Comparison of ENCODE assay signal across 17 cellular contexts in genomic region chr11:129287920-129288319, GRCh38.
DNase-seq lines count a peak whose midpoint lies in the region; ATAC-seq and TF ChIP-seq lines count a peak whose summit lies in the region.
"Had no signal": no experiment of that assay in that cellular context is flagged by ENCODE, and none has a peak within 500 bp of the region (broad histone marks: within the 10 kb centered on the region; RNA-seq: fewer than 3 reads in every experiment).

No MANE protein-coding gene starts in this region.

- intact Hi-C loops in upper lobe of right lung (cut with DNase I), result no loop called here
- intact Hi-C loops in spleen (cut with DNase I; ENCODE audit: low total_unique reads), result no loop called here

- no peak overlapping the region for H3K23ac ChIP-seq in mesenchymal stem cell (ENCODE audit: low read length in 2 of 2)

- no peaks in the 10 kb centered on the region for H3K9me3 Mint-ChIP-seq in nephron
- H3K9me3 Mint-ChIP-seq: CD14-positive monocyte, GM23338 had no signal

- H3K18ac ChIP-seq in mesenchymal stem cell (ENCODE audit: low read depth in 1 of 2, low read length in 2 of 2), result no peak overlapping the region

- no peak overlapping the region for H3K4me3 ChIP-seq in mesenchymal stem cell (ENCODE audit: insufficient read depth in 1 of 2, low read depth in 1 of 2, low read length in 2 of 2)
- no peak overlapping the region for H3K4me3 ChIP-seq in upper lobe of right lung
- H3K4me3 ChIP-seq in spleen, result no peak overlapping the region
- H3K4me3 ChIP-seq: BLaER1, GM23338 had no signal

- no peak overlapping the region for H3K27ac ChIP-seq in mesenchymal stem cell (ENCODE audit: low read length, poor library complexity, severe bottlenecking)
- H3K27ac ChIP-seq in upper lobe of right lung, result no peak overlapping the region
- no peak overlapping the region for H3K27ac ChIP-seq in spleen
- H3K27ac ChIP-seq: 22Rv1, BLaER1 had no signal

- H2AFZ ChIP-seq in mesenchymal stem cell (ENCODE audit: low read depth, low read length), result no peak overlapping the region
- H2AFZ ChIP-seq: GM23338 had no signal

- DNase-seq in NCI-H510A treated with DMSO at 0.1 percent for 48 hours (lab: John Stamatoyannopoulos, UW), result peak; percentile 44
- DNase-seq in NCI-H510A (lab: John Stamatoyannopoulos, UW), result no peak
- peak; percentile 9 for DNase-seq in mesenchymal stem cell
- DNase-seq in upper lobe of right lung, result no peak
- DNase-seq in NCI-H748 (lab: John Stamatoyannopoulos, UW; ENCODE audit: unreplicated experiment), result no peak
- DNase-seq in spleen, result no peak
- DNase-seq: Calu3; CD4-positive, alpha-beta memory T cell; DMS79 treated with DMSO at 0.1 percent for 48 hours; GF-D8; HCEC 1CT had no signal

- H3K4me2 ChIP-seq in mesenchymal stem cell (ENCODE audit: low read length, poor library complexity, severe bottlenecking), result no peak overlapping the region
- H3K4me2 ChIP-seq: BLaER1, GM23338 had no signal

- H3K4ac ChIP-seq in mesenchymal stem cell (ENCODE audit: low read depth in 1 of 2, low read length in 2 of 2), result no peak overlapping the region

- ATAC-seq in upper lobe of right lung (peak; percentile 57), GM21423 (IDR thresholded peaks at IDR 0.05; ENCODE audit: unreplicated experiment) (no peak)
- ATAC-seq: GM23338 had no signal

- no peak for TF ChIP-seq POLR2A in spleen (IDR thresholded peaks at IDR 0.05)

- no peaks in the 10 kb centered on the region for H3K36me3 Mint-ChIP-seq in nephron (ENCODE audit: low read depth)
- H3K36me3 Mint-ChIP-seq: CD14-positive monocyte; CD4-positive, alpha-beta memory T cell had no signal

- peak overlapping the region in 1 of 3 experiments; percentile 7 for H3K4me3 Mint-ChIP-seq in nephron
- H3K4me3 Mint-ChIP-seq: CD14-positive monocyte; CD4-positive, alpha-beta memory T cell; GM23338 had no signal

- H3K36me3 ChIP-seq in mesenchymal stem cell (ENCODE audit: control insufficient read depth in 1 of 2, insufficient read depth in 2 of 2, low read depth in 1 of 2, low read length in 2 of 2) (no peaks in the 10 kb centered on the region), upper lobe of right lung (no peaks in the 10 kb centered on the region), spleen (no peaks in the 10 kb centered on the region)
- H3K36me3 ChIP-seq: BLaER1 had no signal

- H3K4me1 ChIP-seq in mesenchymal stem cell (ENCODE audit: control insufficient read depth, insufficient read depth, low read depth, low read length) (no peaks in the 10 kb centered on the region), upper lobe of right lung (no peaks in the 10 kb centered on the region), spleen (peaks cover 0 to 3% (median 0%) of the 10 kb centered on the region in 6 donors)
- H3K4me1 ChIP-seq: BLaER1 had no signal

- H4K91ac ChIP-seq in mesenchymal stem cell (ENCODE audit: low read length), result no peak overlapping the region

- WGBS in mesenchymal stem cell, result 55% methylated on average over 2 of the region's 3 CpGs
- WGBS in spleen, 5 donors, result 78 to 83% (median 78%) methylated on average over 3 of the region's 3 CpGs

- H3K9me3 ChIP-seq in mesenchymal stem cell (ENCODE audit: control insufficient read depth, low read length) (no peaks in the 10 kb centered on the region), upper lobe of right lung (no peaks in the 10 kb centered on the region), spleen (no peaks in the 10 kb centered on the region)
- H3K9me3 ChIP-seq: BLaER1 had no signal

- H2BK120ac ChIP-seq in mesenchymal stem cell (ENCODE audit: low read depth, low read length), result no peak overlapping the region

- peak overlapping the region in 2 of 3 experiments; percentile 44 to 66 for H3K27ac Mint-ChIP-seq in nephron
- H3K27ac Mint-ChIP-seq: CD14-positive monocyte; CD4-positive, alpha-beta memory T cell; GM23338 had no signal

- H3K9ac ChIP-seq in mesenchymal stem cell (ENCODE audit: low read length), result no peak overlapping the region
- H3K9ac ChIP-seq: BLaER1 had no signal

- no peak overlapping the region for H2BK12ac ChIP-seq in mesenchymal stem cell (ENCODE audit: low read length in 2 of 2)

- no peak overlapping the region for H2AK5ac ChIP-seq in mesenchymal stem cell (ENCODE audit: low read length, severe bottlenecking)

- H3K79me1 ChIP-seq in mesenchymal stem cell (replicated peaks; ENCODE audit: low read length, poor library complexity, severe bottlenecking), result no peaks in the 10 kb centered on the region

- H2BK5ac ChIP-seq in mesenchymal stem cell (ENCODE audit: low read depth, low read length, poor library complexity, severe bottlenecking), result no peak overlapping the region

- H3K4me1 Mint-ChIP-seq in nephron, result peaks cover 68% of the 10 kb centered on the region

- H3K27me3 ChIP-seq in mesenchymal stem cell (ENCODE audit: control insufficient read depth in 1 of 2, insufficient read depth in 1 of 2, low read length in 2 of 2) (peaks cover 4 to 21% of the 10 kb centered on the region in 2 experiments), upper lobe of right lung (no peaks in the 10 kb centered on the region), spleen (replicated peaks in 1 of 7) (peaks cover 0 to 7% (median 0%) of the 10 kb centered on the region in 7 donors)
- H3K27me3 ChIP-seq: BLaER1 had no signal

- no peak overlapping the region for H2BK15ac ChIP-seq in mesenchymal stem cell (ENCODE audit: low read depth, poor library complexity, severe bottlenecking)

- peaks cover 8% of the 10 kb centered on the region for H3K27me3 Mint-ChIP-seq in nephron (ENCODE audit: low read depth)

- no peak overlapping the region for H3K14ac ChIP-seq in mesenchymal stem cell (ENCODE audit: low read length in 2 of 2)

- no peak for TF ChIP-seq CTCF in nephron (IDR thresholded peaks at IDR 0.05; ENCODE audit: unreplicated experiment in 3 of 3)
- TF ChIP-seq CTCF in upper lobe of right lung (IDR thresholded peaks at IDR 0.05), result no peak
- no peak for TF ChIP-seq CTCF in spleen (IDR thresholded peaks at IDR 0.05 in 8 of 11, conservative IDR thresholded peaks at IDR 0.05 in 3 of 11)

- H4K8ac ChIP-seq in mesenchymal stem cell (ENCODE audit: low read length), result no peak overlapping the region

Comparison
In these comparisons a context has a peak if more than half of its experiments do, and no peak if none do; other contexts are left out.
1. DNase-seq: peak in NCI-H510A treated with DMSO at 0.1 percent for 48 hours (single experiment) and mesenchymal stem cell (single experiment); none in NCI-H510A (single experiment), upper lobe of right lung (single experiment), NCI-H748 (single experiment) and spleen (single experiment).